28 cellular contexts compared by ENCODE assay signal in genomic region chr17:50352693-50353599, GRCh38. TPM values are rescaled to one million over a fixed set of nuclear protein-coding genes. Genes with fewer than 3 reads are reported as not detected.
DNase-seq lines count a peak whose midpoint lies in the region; ATAC-seq, FAIRE-seq and TF ChIP-seq lines count a peak whose summit lies in the region.
"Had no signal": no experiment of that assay in that cellular context is flagged by ENCODE, and none has a peak within 500 bp of the region (broad histone marks: within the 10 kb centered on the region; RNA-seq: fewer than 3 reads in every experiment).

No MANE protein-coding gene starts in this region.

- no peaks in the 10 kb centered on the region for H3K27me3 Mint-ChIP-seq in activated naive CD8-positive, alpha-beta T cell treated with anti-CD3 and anti-CD28 coated beads, Interleukin-2, amount 10 ng/mL, durations not matched to agents 7 days and 5 days
- no peaks in the 10 kb centered on the region for H3K27me3 Mint-ChIP-seq in activated naive CD8-positive, alpha-beta T cell treated with anti-CD3 and anti-CD28 coated beads, Interleukin-2, amount 50 U/mL, for 24 hours
- peaks cover 5% of the 10 kb centered on the region for H3K27me3 Mint-ChIP-seq in endodermal cell (ENCODE audit: insufficient read depth)
- H3K27me3 Mint-ChIP-seq: activated CD4-positive, alpha-beta T cell treated with anti-CD3 and anti-CD28 coated beads for 36 hours; central memory CD8-positive, alpha-beta T cell had no signal

- POLR2A ChIA-PET in activated naive CD8-positive, alpha-beta T cell treated with anti-CD3 and anti-CD28 coated beads, Interleukin-2, amount 10 ng/mL, durations not matched to agents 7 days and 5 days (lab: Charles Lee), result no interaction called here

- TF ChIP-seq POLR2A in stomach (IDR thresholded peaks at IDR 0.05), result no peak

- H3K9ac ChIP-seq in endodermal cell (ENCODE audit: extremely low read depth, low read length, poor library complexity, severe bottlenecking), result no peak overlapping the region
- H3K9ac ChIP-seq: KMS-11 had no signal

- H3K27me3 ChIP-seq in endodermal cell (ENCODE audit: control insufficient read depth, insufficient read depth, low read length, poor library complexity, severe bottlenecking) (no peaks in the 10 kb centered on the region), stomach (no peaks in the 10 kb centered on the region)
- H3K27me3 ChIP-seq: esophagus muscularis mucosa, upper lobe of left lung had no signal

- 88 to 95% methylated on average over 14 to 21 of the region's 21 CpGs for WGBS in endodermal cell (ENCODE audit: insufficient coverage in 1 of 2, insufficient read length in 1 of 2), 2 experiments
- WGBS in stomach, 5 donors, result 74 to 86% (median 77%) methylated on average over 16 to 21 of the region's 21 CpGs

- intact Hi-C loops in stomach (cut with DNase I; ENCODE audit: low total_unique reads), result no loop called here

- H3K4me1 Mint-ChIP-seq in activated naive CD8-positive, alpha-beta T cell treated with anti-CD3 and anti-CD28 coated beads, Interleukin-2, amount 10 ng/mL, durations not matched to agents 7 days and 5 days, result peaks cover 9% of the 10 kb centered on the region
- H3K4me1 Mint-ChIP-seq in activated naive CD8-positive, alpha-beta T cell treated with anti-CD3 and anti-CD28 coated beads, Interleukin-2, amount 50 U/mL, for 24 hours, result peaks cover 17% of the 10 kb centered on the region
- H3K4me1 Mint-ChIP-seq in endodermal cell, result peaks cover 6% of the 10 kb centered on the region

- DNase-seq in activated naive CD8-positive, alpha-beta T cell treated with anti-CD3 and anti-CD28 coated beads, Interleukin-2, amount 10 ng/mL, durations not matched to agents 7 days and 5 days, result peak; percentile 20
- DNase-seq in activated naive CD8-positive, alpha-beta T cell treated with anti-CD3 and anti-CD28 coated beads, Interleukin-2, amount 50 U/mL, for 24 hours, result no peak
- DNase-seq in HTR-8/SVneo (ENCODE audit: insufficient read length, low spot score) (no peak), endodermal cell (peak; percentile 54), stomach (no peak), occipital lobe (lab: John Stamatoyannopoulos, UW) (no peak), 8988T (no peak), iPS-NIHi7 (ENCODE audit: extremely low spot score) (no peak)
- DNase-seq: activated CD4-positive, alpha-beta T cell treated with anti-CD3 and anti-CD28 coated beads for 36 hours; dermis blood vessel endothelial cell; EL; foreskin fibroblast; MV-4-11; NCI-H2107; NCI-H345; NCI-H69; PC-3; psoas muscle; stimulated activated CD4-positive, alpha-beta T cell treated with anti-CD3 and anti-CD28 coated beads, Interleukin-4, amount 100 ng/mL, for 24 hours; T-helper 2 cell had no signal

- H3K9me3 ChIP-seq in endodermal cell (ENCODE audit: control insufficient read depth, low read length) (no peaks in the 10 kb centered on the region), stomach (no peaks in the 10 kb centered on the region)
- H3K9me3 ChIP-seq: esophagus muscularis mucosa, HAP-1, psoas muscle, upper lobe of left lung had no signal

- TF ChIP-seq EP300 in stomach (IDR thresholded peaks at IDR 0.05), result no peak

- ATAC-seq in activated naive CD8-positive, alpha-beta T cell treated with anti-CD3 and anti-CD28 coated beads, Interleukin-2, amount 10 ng/mL, durations not matched to agents 7 days and 5 days (ENCODE audit: low read depth), result no peak
- ATAC-seq in activated naive CD8-positive, alpha-beta T cell treated with anti-CD3 and anti-CD28 coated beads, Interleukin-2, amount 50 U/mL, for 24 hours, result no peak
- ATAC-seq: activated CD4-positive, alpha-beta T cell treated with anti-CD3 and anti-CD28 coated beads for 36 hours; PC-3; psoas muscle; Right ventricle myocardium inferior; sciatic nerve; SK-N-SH treated with all-trans-retinoic acid at 6 μM for 48 hours had no signal

- FAIRE-seq in HTR-8/SVneo (lab: Jason Lieb, UNC), result peak; percentile 40

- H3K4me3 Mint-ChIP-seq in activated naive CD8-positive, alpha-beta T cell treated with anti-CD3 and anti-CD28 coated beads, Interleukin-2, amount 10 ng/mL, durations not matched to agents 7 days and 5 days, result no peak overlapping the region
- no peak overlapping the region for H3K4me3 Mint-ChIP-seq in activated naive CD8-positive, alpha-beta T cell treated with anti-CD3 and anti-CD28 coated beads, Interleukin-2, amount 50 U/mL, for 24 hours
- H3K4me3 Mint-ChIP-seq in endodermal cell, result no peak overlapping the region
- H3K4me3 Mint-ChIP-seq: activated CD4-positive, alpha-beta T cell treated with anti-CD3 and anti-CD28 coated beads for 36 hours; central memory CD8-positive, alpha-beta T cell had no signal

- no peaks in the 10 kb centered on the region for H3K9me3 Mint-ChIP-seq in activated naive CD8-positive, alpha-beta T cell treated with anti-CD3 and anti-CD28 coated beads, Interleukin-2, amount 10 ng/mL, durations not matched to agents 7 days and 5 days
- H3K9me3 Mint-ChIP-seq in activated naive CD8-positive, alpha-beta T cell treated with anti-CD3 and anti-CD28 coated beads, Interleukin-2, amount 50 U/mL, for 24 hours, result no peaks in the 10 kb centered on the region
- H3K9me3 Mint-ChIP-seq in endodermal cell, result no peaks in the 10 kb centered on the region
- H3K9me3 Mint-ChIP-seq: central memory CD8-positive, alpha-beta T cell had no signal

- no peak overlapping the region for H3K4me3 ChIP-seq in endodermal cell (ENCODE audit: low read length)
- H3K4me3 ChIP-seq in stomach, result peak overlapping the region in 1 of 4 donors; percentile 13
- H3K4me3 ChIP-seq: esophagus muscularis mucosa, HAP-1, psoas muscle, upper lobe of left lung had no signal

- H3K36me3 ChIP-seq in endodermal cell (ENCODE audit: control insufficient read depth, insufficient read depth, low read length) (peaks cover 43% of the 10 kb centered on the region), stomach (peaks cover 46 to 68% (median 64%) of the 10 kb centered on the region in 4 donors)

- no peak overlapping the region for H3K27ac ChIP-seq in endodermal cell (ENCODE audit: low read depth, low read length)
- peak overlapping the region; percentile 36 to 67 (median 53) for H3K27ac ChIP-seq in stomach
- H3K27ac ChIP-seq: esophagus muscularis mucosa, KMS-11, psoas muscle, upper lobe of left lung had no signal

- TF ChIP-seq CTCF in endodermal cell (conservative IDR thresholded peaks at IDR 0.05) (no peak), stomach (IDR thresholded peaks at IDR 0.05) (no peak)

- H3K4me1 ChIP-seq in endodermal cell (ENCODE audit: control insufficient read depth, insufficient read depth, low read length), result peaks cover 6% of the 10 kb centered on the region
- H3K4me1 ChIP-seq in stomach, result peaks cover 39 to 74% (median 65%) of the 10 kb centered on the region in 4 donors
- H3K4me1 ChIP-seq: HAP-1 had no signal

- peaks cover 6% of the 10 kb centered on the region for H3K36me3 Mint-ChIP-seq in activated naive CD8-positive, alpha-beta T cell treated with anti-CD3 and anti-CD28 coated beads, Interleukin-2, amount 10 ng/mL, durations not matched to agents 7 days and 5 days
- H3K36me3 Mint-ChIP-seq in activated naive CD8-positive, alpha-beta T cell treated with anti-CD3 and anti-CD28 coated beads, Interleukin-2, amount 50 U/mL, for 24 hours (ENCODE audit: low read depth), result peaks cover 4% of the 10 kb centered on the region
- peaks cover 67% of the 10 kb centered on the region for H3K36me3 Mint-ChIP-seq in endodermal cell (ENCODE audit: low read depth)

- H3K27ac Mint-ChIP-seq in activated naive CD8-positive, alpha-beta T cell treated with anti-CD3 and anti-CD28 coated beads, Interleukin-2, amount 10 ng/mL, durations not matched to agents 7 days and 5 days, result peak overlapping the region; percentile 15
- H3K27ac Mint-ChIP-seq in activated naive CD8-positive, alpha-beta T cell treated with anti-CD3 and anti-CD28 coated beads, Interleukin-2, amount 50 U/mL, for 24 hours, result no peak overlapping the region
- H3K27ac Mint-ChIP-seq in endodermal cell, result no peak overlapping the region
- H3K27ac Mint-ChIP-seq: activated CD4-positive, alpha-beta T cell treated with anti-CD3 and anti-CD28 coated beads for 36 hours had no signal

RNA-seq across cellular contexts. Expression of gene XYLT2, which starts 7.0 kb away (rescaled TPM):
- total RNA-seq in activated naive CD8-positive, alpha-beta T cell treated with anti-CD3 and anti-CD28 coated beads, Interleukin-2, amount 10 ng/mL, durations not matched to agents 7 days and 5 days, result 10 to 100 TPM; 29.0 to 31.9 TPM
- 10 to 100 TPM; 54.1 to 65.9 TPM for total RNA-seq in endodermal cell
- polyA plus RNA-seq in endodermal cell (2013, experiment 1 of 2), result 20.9 TPM
- 22.1 TPM for polyA plus RNA-seq in endodermal cell (2013, experiment 2 of 2)
- 100 to 1,000 TPM in 3 of 5 donors, 10 to 100 TPM in 2; 52.7 to 166 (median 121) TPM for total RNA-seq in stomach
- 100 to 1,000 TPM in 1 of 3 donors, 10 to 100 TPM in 2; 57.4 to 134 (median 72.5) TPM for polyA plus RNA-seq in stomach
- total RNA-seq in occipital lobe, result 7.5 TPM

RNA-seq across cellular contexts. Expression of gene MRPL27, which starts 20.0 kb away (rescaled TPM):
- total RNA-seq in activated naive CD8-positive, alpha-beta T cell treated with anti-CD3 and anti-CD28 coated beads, Interleukin-2, amount 10 ng/mL, durations not matched to agents 7 days and 5 days, result 10 to 100 TPM; 49.6 to 51.0 TPM
- 10 to 100 TPM; 70.9 to 76.7 TPM for total RNA-seq in endodermal cell
- 69.7 TPM for polyA plus RNA-seq in endodermal cell (2013, experiment 1 of 2)
- 62.0 TPM for polyA plus RNA-seq in endodermal cell (2013, experiment 2 of 2)
- 10 to 100 TPM; 25.0 to 67.7 (median 44.4) TPM for total RNA-seq in stomach
- polyA plus RNA-seq in stomach, result 100 to 1,000 TPM; 175 to 258 (median 219) TPM
- total RNA-seq in occipital lobe, result 30.3 TPM

RNA-seq across cellular contexts. Expression of gene EME1, which starts 20.1 kb away (rescaled TPM):
- 10 to 100 TPM; 27.3 to 28.8 TPM for total RNA-seq in activated naive CD8-positive, alpha-beta T cell treated with anti-CD3 and anti-CD28 coated beads, Interleukin-2, amount 10 ng/mL, durations not matched to agents 7 days and 5 days
- total RNA-seq in endodermal cell (10 to 100 TPM; 14.1 to 26.8 TPM), stomach (10 to 100 TPM in 1 of 5 donors, 1 to 10 TPM in 2, under 1 TPM in 1, not detected in 1; 0.87 to 15.8 (median 3.7) TPM), occipital lobe (1.4 TPM)
- 26.3 TPM for polyA plus RNA-seq in endodermal cell (2013, experiment 1 of 2)
- polyA plus RNA-seq in endodermal cell (2013, experiment 2 of 2), result 24.8 TPM
- 1 to 10 TPM in 2 of 3 donors, not detected in 1; 1.2 to 2.0 TPM for polyA plus RNA-seq in stomach
- total RNA-seq: esophagus muscularis mucosa had no signal

RNA-seq across cellular contexts. Expression of gene LRRC59, which starts 44.4 kb away (rescaled TPM):
- 10 to 100 TPM; 45.0 to 47.1 TPM for total RNA-seq in activated naive CD8-positive, alpha-beta T cell treated with anti-CD3 and anti-CD28 coated beads, Interleukin-2, amount 10 ng/mL, durations not matched to agents 7 days and 5 days
- 10 to 100 TPM; 87.9 to 98.2 TPM for total RNA-seq in endodermal cell
- polyA plus RNA-seq in endodermal cell (2013, experiment 1 of 2), result 79.9 TPM
- 86.0 TPM for polyA plus RNA-seq in endodermal cell (2013, experiment 2 of 2)
- total RNA-seq in stomach, result 100 to 1,000 TPM in 2 of 5 donors, 10 to 100 TPM in 3; 40.8 to 117 (median 77.1) TPM
- 10 to 100 TPM; 32.2 to 76.7 (median 75.3) TPM for polyA plus RNA-seq in stomach
- 45.7 TPM for total RNA-seq in occipital lobe

Comparison
In these comparisons a context has a peak if more than half of its experiments do, and no peak if none do; other contexts are left out.
1. DNase-seq: peak in activated naive CD8-positive, alpha-beta T cell treated with anti-CD3 and anti-CD28 coated beads, Interleukin-2, amount 10 ng/mL, durations not matched to agents 7 days and 5 days (single experiment) and endodermal cell (single experiment); none in activated naive CD8-positive, alpha-beta T cell treated with anti-CD3 and anti-CD28 coated beads, Interleukin-2, amount 50 U/mL, for 24 hours (single experiment), HTR-8/SVneo (single experiment), stomach (single experiment), occipital lobe (single experiment), 8988T (single experiment) and iPS-NIHi7 (single experiment).